ENCODE assay signal across 1 cellular context in the genomic region with DNA sequence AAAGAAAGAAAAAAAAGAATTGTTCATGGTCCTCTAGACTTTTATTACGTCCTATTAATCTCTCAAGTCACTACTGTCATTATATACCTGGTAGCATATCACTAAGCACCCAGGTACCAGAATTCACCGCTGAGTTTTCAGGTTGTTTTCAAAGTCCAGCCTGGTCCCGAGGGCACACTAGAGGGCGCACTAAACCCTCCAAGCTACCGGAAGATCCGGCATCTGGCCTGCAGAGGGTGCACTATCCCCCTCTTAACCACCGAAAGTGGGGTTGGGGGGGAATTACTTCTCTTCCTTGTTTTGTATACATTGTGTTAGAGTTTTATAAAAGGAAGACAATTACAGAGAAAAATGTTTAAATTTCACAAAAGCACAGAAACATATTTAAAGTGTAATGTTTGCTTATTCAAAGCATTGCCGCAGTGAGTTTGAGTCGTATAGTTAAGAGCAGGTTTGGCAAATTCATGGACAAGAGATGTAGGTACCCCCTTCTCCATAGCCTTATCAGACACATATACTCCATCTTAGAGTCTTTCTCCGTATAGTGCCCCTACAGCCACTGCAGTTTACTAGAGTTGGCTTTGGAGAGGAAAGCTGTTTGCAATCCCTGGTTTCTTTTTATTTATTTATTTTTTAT.
TF ChIP-seq lines count a peak whose summit lies in the region.

No MANE protein-coding gene starts in this region.

TF ChIP-seq in GM23338, 12 proteins besides CTCF, POLR2A, EP300 and RAD21:
- TF ChIP-seq, protein P1, sequence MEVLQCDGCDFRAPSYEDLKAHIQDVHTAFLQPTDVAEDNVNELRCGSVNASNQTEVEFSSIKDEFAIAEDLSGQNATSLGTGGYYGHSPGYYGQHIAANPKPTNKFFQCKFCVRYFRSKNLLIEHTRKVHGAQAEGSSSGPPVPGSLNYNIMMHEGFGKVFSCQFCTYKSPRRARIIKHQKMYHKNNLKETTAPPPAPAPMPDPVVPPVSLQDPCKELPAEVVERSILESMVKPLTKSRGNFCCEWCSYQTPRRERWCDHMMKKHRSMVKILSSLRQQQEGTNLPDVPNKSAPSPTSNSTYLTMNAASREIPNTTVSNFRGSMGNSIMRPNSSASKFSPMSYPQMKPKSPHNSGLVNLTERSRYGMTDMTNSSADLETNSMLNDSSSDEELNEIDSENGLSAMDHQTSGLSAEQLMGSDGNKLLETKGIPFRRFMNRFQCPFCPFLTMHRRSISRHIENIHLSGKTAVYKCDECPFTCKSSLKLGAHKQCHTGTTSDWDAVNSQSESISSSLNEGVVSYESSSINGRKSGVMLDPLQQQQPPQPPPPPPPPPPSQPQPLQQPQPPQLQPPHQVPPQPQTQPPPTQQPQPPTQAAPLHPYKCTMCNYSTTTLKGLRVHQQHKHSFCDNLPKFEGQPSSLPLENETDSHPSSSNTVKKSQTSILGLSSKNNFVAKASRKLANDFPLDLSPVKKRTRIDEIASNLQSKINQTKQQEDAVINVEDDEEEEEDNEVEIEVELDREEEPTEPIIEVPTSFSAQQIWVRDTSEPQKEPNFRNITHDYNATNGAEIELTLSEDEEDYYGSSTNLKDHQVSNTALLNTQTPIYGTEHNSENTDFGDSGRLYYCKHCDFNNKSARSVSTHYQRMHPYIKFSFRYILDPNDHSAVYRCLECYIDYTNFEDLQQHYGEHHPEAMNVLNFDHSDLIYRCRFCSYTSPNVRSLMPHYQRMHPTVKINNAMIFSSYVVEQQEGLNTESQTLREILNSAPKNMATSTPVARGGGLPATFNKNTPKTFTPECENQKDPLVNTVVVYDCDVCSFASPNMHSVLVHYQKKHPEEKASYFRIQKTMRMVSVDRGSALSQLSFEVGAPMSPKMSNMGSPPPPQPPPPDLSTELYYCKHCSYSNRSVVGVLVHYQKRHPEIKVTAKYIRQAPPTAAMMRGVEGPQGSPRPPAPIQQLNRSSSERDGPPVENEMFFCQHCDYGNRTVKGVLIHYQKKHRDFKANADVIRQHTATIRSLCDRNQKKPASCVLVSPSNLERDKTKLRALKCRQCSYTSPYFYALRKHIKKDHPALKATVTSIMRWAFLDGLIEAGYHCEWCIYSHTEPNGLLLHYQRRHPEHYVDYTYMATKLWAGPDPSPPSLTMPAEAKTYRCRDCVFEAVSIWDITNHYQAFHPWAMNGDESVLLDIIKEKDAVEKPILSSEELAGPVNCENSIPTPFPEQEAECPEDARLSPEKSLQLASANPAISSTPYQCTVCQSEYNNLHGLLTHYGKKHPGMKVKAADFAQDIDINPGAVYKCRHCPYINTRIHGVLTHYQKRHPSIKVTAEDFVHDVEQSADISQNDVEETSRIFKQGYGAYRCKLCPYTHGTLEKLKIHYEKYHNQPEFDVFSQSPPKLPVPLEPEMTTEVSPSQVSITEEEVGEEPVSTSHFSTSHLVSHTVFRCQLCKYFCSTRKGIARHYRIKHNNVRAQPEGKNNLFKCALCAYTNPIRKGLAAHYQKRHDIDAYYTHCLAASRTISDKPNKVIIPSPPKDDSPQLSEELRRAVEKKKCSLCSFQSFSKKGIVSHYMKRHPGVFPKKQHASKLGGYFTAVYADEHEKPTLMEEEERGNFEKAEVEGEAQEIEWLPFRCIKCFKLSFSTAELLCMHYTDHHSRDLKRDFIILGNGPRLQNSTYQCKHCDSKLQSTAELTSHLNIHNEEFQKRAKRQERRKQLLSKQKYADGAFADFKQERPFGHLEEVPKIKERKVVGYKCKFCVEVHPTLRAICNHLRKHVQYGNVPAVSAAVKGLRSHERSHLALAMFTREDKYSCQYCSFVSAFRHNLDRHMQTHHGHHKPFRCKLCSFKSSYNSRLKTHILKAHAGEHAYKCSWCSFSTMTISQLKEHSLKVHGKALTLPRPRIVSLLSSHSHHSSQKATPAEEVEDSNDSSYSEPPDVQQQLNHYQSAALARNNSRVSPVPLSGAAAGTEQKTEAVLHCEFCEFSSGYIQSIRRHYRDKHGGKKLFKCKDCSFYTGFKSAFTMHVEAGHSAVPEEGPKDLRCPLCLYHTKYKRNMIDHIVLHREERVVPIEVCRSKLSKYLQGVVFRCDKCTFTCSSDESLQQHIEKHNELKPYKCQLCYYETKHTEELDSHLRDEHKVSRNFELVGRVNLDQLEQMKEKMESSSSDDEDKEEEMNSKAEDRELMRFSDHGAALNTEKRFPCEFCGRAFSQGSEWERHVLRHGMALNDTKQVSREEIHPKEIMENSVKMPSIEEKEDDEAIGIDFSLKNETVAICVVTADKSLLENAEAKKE (CRISPR knock-in tag; IDR thresholded peaks at IDR 0.05), result no peak
- TF ChIP-seq EZH2 (IDR thresholded peaks at IDR 0.05; ENCODE audit: low read depth, unreplicated experiment) (no peak), POLR2AphosphoS5 (IDR thresholded peaks at IDR 0.05; ENCODE audit: low read depth) (no peak), EZH2phosphoT487 (IDR thresholded peaks at IDR 0.05; ENCODE audit: unreplicated experiment) (no peak), ZNF114 (CRISPR knock-in tag; IDR thresholded peaks at IDR 0.05) (no peak), NANOG (IDR thresholded peaks at IDR 0.05; ENCODE audit: borderline replicate concordance) (no peak), STAT1 (IDR thresholded peaks at IDR 0.05; ENCODE audit: unreplicated experiment) (no peak), JUNB (IDR thresholded peaks at IDR 0.05; ENCODE audit: unreplicated experiment) (no peak), ZNF331 (CRISPR knock-in tag; IDR thresholded peaks at IDR 0.05; ENCODE audit: low read depth) (no peak)
- TF ChIP-seq, protein P2, sequence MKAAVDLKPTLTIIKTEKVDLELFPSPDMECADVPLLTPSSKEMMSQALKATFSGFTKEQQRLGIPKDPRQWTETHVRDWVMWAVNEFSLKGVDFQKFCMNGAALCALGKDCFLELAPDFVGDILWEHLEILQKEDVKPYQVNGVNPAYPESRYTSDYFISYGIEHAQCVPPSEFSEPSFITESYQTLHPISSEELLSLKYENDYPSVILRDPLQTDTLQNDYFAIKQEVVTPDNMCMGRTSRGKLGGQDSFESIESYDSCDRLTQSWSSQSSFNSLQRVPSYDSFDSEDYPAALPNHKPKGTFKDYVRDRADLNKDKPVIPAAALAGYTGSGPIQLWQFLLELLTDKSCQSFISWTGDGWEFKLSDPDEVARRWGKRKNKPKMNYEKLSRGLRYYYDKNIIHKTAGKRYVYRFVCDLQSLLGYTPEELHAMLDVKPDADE (IDR thresholded peaks at IDR 0.05), result no peak
- TF ChIP-seq, protein P3, sequence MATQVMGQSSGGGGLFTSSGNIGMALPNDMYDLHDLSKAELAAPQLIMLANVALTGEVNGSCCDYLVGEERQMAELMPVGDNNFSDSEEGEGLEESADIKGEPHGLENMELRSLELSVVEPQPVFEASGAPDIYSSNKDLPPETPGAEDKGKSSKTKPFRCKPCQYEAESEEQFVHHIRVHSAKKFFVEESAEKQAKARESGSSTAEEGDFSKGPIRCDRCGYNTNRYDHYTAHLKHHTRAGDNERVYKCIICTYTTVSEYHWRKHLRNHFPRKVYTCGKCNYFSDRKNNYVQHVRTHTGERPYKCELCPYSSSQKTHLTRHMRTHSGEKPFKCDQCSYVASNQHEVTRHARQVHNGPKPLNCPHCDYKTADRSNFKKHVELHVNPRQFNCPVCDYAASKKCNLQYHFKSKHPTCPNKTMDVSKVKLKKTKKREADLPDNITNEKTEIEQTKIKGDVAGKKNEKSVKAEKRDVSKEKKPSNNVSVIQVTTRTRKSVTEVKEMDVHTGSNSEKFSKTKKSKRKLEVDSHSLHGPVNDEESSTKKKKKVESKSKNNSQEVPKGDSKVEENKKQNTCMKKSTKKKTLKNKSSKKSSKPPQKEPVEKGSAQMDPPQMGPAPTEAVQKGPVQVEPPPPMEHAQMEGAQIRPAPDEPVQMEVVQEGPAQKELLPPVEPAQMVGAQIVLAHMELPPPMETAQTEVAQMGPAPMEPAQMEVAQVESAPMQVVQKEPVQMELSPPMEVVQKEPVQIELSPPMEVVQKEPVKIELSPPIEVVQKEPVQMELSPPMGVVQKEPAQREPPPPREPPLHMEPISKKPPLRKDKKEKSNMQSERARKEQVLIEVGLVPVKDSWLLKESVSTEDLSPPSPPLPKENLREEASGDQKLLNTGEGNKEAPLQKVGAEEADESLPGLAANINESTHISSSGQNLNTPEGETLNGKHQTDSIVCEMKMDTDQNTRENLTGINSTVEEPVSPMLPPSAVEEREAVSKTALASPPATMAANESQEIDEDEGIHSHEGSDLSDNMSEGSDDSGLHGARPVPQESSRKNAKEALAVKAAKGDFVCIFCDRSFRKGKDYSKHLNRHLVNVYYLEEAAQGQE (IDR thresholded peaks at IDR 0.05; ENCODE audit: unreplicated experiment), result no peak
